In genomic region chr17:74752415-74752814, GRCh38 we compare ENCODE assay signal across 1 cellular context.
TF ChIP-seq lines count a peak whose summit lies in the region.

No MANE protein-coding gene starts in this region.

TF ChIP-seq in HepG2, 621 proteins besides CTCF, POLR2A, EP300 and RAD21 (continued from another document and continues in another):
- TF ChIP-seq FLYWCH1 (CRISPR knock-in tag; IDR thresholded peaks at IDR 0.05) (no peak), NR2F6 (IDR thresholded peaks at IDR 0.05) (no peak), NR2F6 (CRISPR knock-in tag; IDR thresholded peaks at IDR 0.05) (0 out of 2 replicates have a peak, but pooled peaks have one; percentile 19), ZNF878 (CRISPR knock-in tag; IDR thresholded peaks at IDR 0.05) (no peak), MAZ (IDR thresholded peaks at IDR 0.05; ENCODE audit: borderline replicate concordance, low read depth, low read length) (no peak), MAZ (CRISPR knock-in tag; IDR thresholded peaks at IDR 0.05; ENCODE audit: low read depth) (0 out of 2 replicates have a peak, but pooled peaks have one; percentile 16), ZNF609 (CRISPR knock-in tag; IDR thresholded peaks at IDR 0.05; ENCODE audit: borderline replicate concordance) (no peak), ATF7 (IDR thresholded peaks at IDR 0.05) (no peak), ATF7 (CRISPR knock-in tag; IDR thresholded peaks at IDR 0.05) (no peak), ZNF432 (CRISPR knock-in tag; IDR thresholded peaks at IDR 0.05; ENCODE audit: borderline replicate concordance) (no peak), THAP8 (CRISPR knock-in tag; IDR thresholded peaks at IDR 0.05; ENCODE audit: borderline replicate concordance) (no peak), DNMT1 (CRISPR knock-in tag; IDR thresholded peaks at IDR 0.05) (no peak), U2AF2 (IDR thresholded peaks at IDR 0.05; ENCODE audit: low read depth, low read length) (no peak), TBX2 (CRISPR knock-in tag; IDR thresholded peaks at IDR 0.05; ENCODE audit: borderline replicate concordance) (no peak), EZH2 (conservative IDR thresholded peaks at IDR 0.05; ENCODE audit: low read depth, low read length) (no peak), RFX3 (CRISPR knock-in tag; IDR thresholded peaks at IDR 0.05) (no peak), JUND (CRISPR knock-in tag; IDR thresholded peaks at IDR 0.05) (no peak), MLLT10 (CRISPR knock-in tag; IDR thresholded peaks at IDR 0.05) (no peak), FOSL2 (CRISPR knock-in tag; IDR thresholded peaks at IDR 0.05) (no peak), SMAD3 (CRISPR knock-in tag; IDR thresholded peaks at IDR 0.05) (0 out of 2 replicates have a peak, but pooled peaks have one; percentile 32), ZNF644 (CRISPR knock-in tag; IDR thresholded peaks at IDR 0.05; ENCODE audit: low read depth) (no peak), SPEN (CRISPR knock-in tag; IDR thresholded peaks at IDR 0.05; ENCODE audit: low read depth) (0 out of 2 replicates have a peak, but pooled peaks have one; percentile 19), NR0B2 (CRISPR knock-in tag; IDR thresholded peaks at IDR 0.05) (no peak), PAXIP1 (CRISPR knock-in tag; conservative IDR thresholded peaks at IDR 0.05) (peak; percentile 58; the same call in 1 of the 2 replicates), E2F5 (CRISPR knock-in tag; conservative IDR thresholded peaks at IDR 0.05) (no peak), ZNF205 (CRISPR knock-in tag; IDR thresholded peaks at IDR 0.05) (0 out of 2 replicates have a peak, but pooled peaks have one; percentile 15), IKZF4 (CRISPR knock-in tag; IDR thresholded peaks at IDR 0.05; ENCODE audit: borderline replicate concordance, low read depth, not compliant biosample characterization) (no peak), MAFG (CRISPR knock-in tag; IDR thresholded peaks at IDR 0.05) (no peak), HOXA9 (CRISPR knock-in tag; IDR thresholded peaks at IDR 0.05; ENCODE audit: borderline replicate concordance) (no peak), POLR2AphosphoS5 (IDR thresholded peaks at IDR 0.05; ENCODE audit: low read depth, low read length) (peak; percentile 39), ZNF782 (CRISPR knock-in tag; IDR thresholded peaks at IDR 0.05; ENCODE audit: borderline replicate concordance) (no peak), ZNF224 (CRISPR knock-in tag; IDR thresholded peaks at IDR 0.05) (0 out of 2 replicates have a peak, but pooled peaks have one; percentile 17), HNF1A (IDR thresholded peaks at IDR 0.05; ENCODE audit: low read depth) (no peak), HNF1A (CRISPR knock-in tag; IDR thresholded peaks at IDR 0.05; ENCODE audit: borderline replicate concordance) (0 out of 2 replicates have a peak, but pooled peaks have one; percentile 2), ZNF557 (CRISPR knock-in tag; IDR thresholded peaks at IDR 0.05) (no peak), ZNF577 (CRISPR knock-in tag; IDR thresholded peaks at IDR 0.05; ENCODE audit: borderline replicate concordance, low read depth) (no peak), ZNF124 (CRISPR knock-in tag; IDR thresholded peaks at IDR 0.05) (no peak), NKX3-1 (CRISPR knock-in tag; IDR thresholded peaks at IDR 0.05) (no peak), ASH2L (IDR thresholded peaks at IDR 0.05; ENCODE audit: insufficient read length, low read depth, low read length) (no peak), CENPX (CRISPR knock-in tag; IDR thresholded peaks at IDR 0.05) (no peak), TFE3 (CRISPR knock-in tag; IDR thresholded peaks at IDR 0.05) (no peak), AHR (CRISPR knock-in tag; IDR thresholded peaks at IDR 0.05) (no peak), ARID3A (IDR thresholded peaks at IDR 0.05; ENCODE audit: low read depth, low read length) (peak; percentile 38; the same call in 1 of the 2 replicates), PRPF4 (IDR thresholded peaks at IDR 0.05; ENCODE audit: low read depth, low read length, poor library complexity, severe bottlenecking) (no peak)
